In the genomic region with DNA sequence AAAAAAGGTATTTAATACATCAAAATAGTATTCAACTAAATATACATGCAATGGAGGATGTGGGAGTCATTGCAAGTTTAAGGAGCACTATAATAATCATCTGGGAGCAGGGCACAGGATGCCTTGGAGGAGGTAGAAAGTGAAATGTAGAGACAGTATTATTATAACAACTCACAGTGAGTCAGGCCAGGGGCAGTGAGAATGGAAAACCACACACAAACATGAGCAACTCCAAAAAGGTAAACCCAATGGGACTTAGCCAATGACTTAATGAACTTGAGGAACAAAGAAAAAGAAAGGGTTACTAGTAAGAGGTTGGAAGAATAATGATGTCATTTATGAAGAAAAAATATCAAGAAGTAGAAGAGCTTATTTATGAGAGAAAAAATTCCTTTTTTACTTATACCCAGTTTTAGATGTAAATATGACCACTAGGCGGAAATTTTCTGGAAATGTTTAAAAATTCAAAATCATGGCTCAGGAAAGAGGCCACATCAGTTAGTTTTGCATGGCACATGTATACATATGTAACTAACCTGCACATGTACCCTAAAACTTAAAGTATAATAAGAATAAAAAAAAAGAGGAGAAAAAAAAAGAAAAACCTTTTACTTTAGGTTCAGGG, we compare ENCODE assay signal across 30 cellular contexts.
DNase-seq lines count a peak whose midpoint lies in the region; ATAC-seq and TF ChIP-seq lines count a peak whose summit lies in the region.
"Had no signal": no experiment of that assay in that cellular context is flagged by ENCODE, and none has a peak within 500 bp of the region (broad histone marks: within the 10 kb centered on the region; RNA-seq: fewer than 3 reads in every experiment).

No MANE protein-coding gene starts in this region.

- WGBS in GM23248 (ENCODE audit: low coverage in 1 of 2, low lambda C conversion rate in 2 of 2, missing lambda C conversion rate in 2 of 2), 2 experiments, result 92 to 100% methylated on average over 1 of the region's 1 CpG

- no peaks in the 10 kb centered on the region; the same call in none of the 2 replicates for H3K27me3 ChIP-seq in GM23248 (replicated peaks; ENCODE audit: insufficient read depth)
- H3K27me3 ChIP-seq: BE2C, hepatocyte, Peyer's patch, testis had no signal

- H3K9me3 Mint-ChIP-seq in endothelial cell (ENCODE audit: unreplicated experiment), result no peaks in the 10 kb centered on the region
- peaks cover 27% of the 10 kb centered on the region for H3K9me3 Mint-ChIP-seq in progenitor cell of endocrine pancreas (ENCODE audit: low read depth)
- H3K9me3 Mint-ChIP-seq: T-helper 2 cell treated with Interferon-gamma antibody and Interleukin-4, amounts not matched to agents 5 μg/mL and 100 μg/mL, for 36 hours had no signal

- peaks cover 2% of the 10 kb centered on the region; the same call in 1 of the 2 replicates for H3K9me2 ChIP-seq in GM23248 (ENCODE audit: insufficient read depth)

- H4K20me1 ChIP-seq in GM23248 (ENCODE audit: insufficient read depth), result no peaks in the 10 kb centered on the region

- no peak for ATAC-seq in HG03354 (IDR thresholded peaks at IDR 0.05; ENCODE audit: poor library complexity, severe bottlenecking, unreplicated experiment)
- ATAC-seq: CD8-positive, alpha-beta T cell; effector memory CD8-positive, alpha-beta T cell; esophagus mucosa; GM12878; left colon had no signal

- H3K9me3 ChIP-seq in GM23248 (ENCODE audit: low read depth), result no peaks in the 10 kb centered on the region
- H3K9me3 ChIP-seq: BE2C, Peyer's patch, testis had no signal

- H2AFZ ChIP-seq in GM23248, result no peak overlapping the region
- H2AFZ ChIP-seq: hepatocyte had no signal

- H3K27me3 Mint-ChIP-seq in endothelial cell (ENCODE audit: unreplicated experiment) (no peaks in the 10 kb centered on the region), progenitor cell of endocrine pancreas (no peaks in the 10 kb centered on the region)
- H3K27me3 Mint-ChIP-seq: activated naive CD8-positive, alpha-beta T cell; effector memory CD8-positive, alpha-beta T cell; stimulated activated naive CD8-positive, alpha-beta T cell treated with anti-CD3 and anti-CD28 coated beads, Interleukin-15, Interleukin-2, amounts not matched to agents 100 ng/mL and 50 ng/mL, for 24 hours had no signal

- no peaks in the 10 kb centered on the region for H3K36me3 Mint-ChIP-seq in endothelial cell (ENCODE audit: low read depth, unreplicated experiment)
- H3K36me3 Mint-ChIP-seq in progenitor cell of endocrine pancreas (ENCODE audit: insufficient read depth), result no peaks in the 10 kb centered on the region
- H3K36me3 Mint-ChIP-seq: activated naive CD8-positive, alpha-beta T cell; CD8-positive, alpha-beta T cell had no signal

- no peaks in the 10 kb centered on the region for H3K36me3 ChIP-seq in GM23248 (ENCODE audit: low read depth)
- H3K36me3 ChIP-seq: BE2C, Peyer's patch had no signal

- H3K9ac ChIP-seq in GM23248, result no peak overlapping the region

- no peaks in the 10 kb centered on the region for H3K4me1 Mint-ChIP-seq in endothelial cell (ENCODE audit: unreplicated experiment)
- no peaks in the 10 kb centered on the region for H3K4me1 Mint-ChIP-seq in progenitor cell of endocrine pancreas (ENCODE audit: low read depth)

- in situ Hi-C loops in GM23248 (cut with MboI), result no loop called here

- TF ChIP-seq CTCF in endothelial cell (IDR thresholded peaks at IDR 0.05; ENCODE audit: unreplicated experiment) (peak; percentile 42), progenitor cell of endocrine pancreas (IDR thresholded peaks at IDR 0.05; ENCODE audit: unreplicated experiment) (peak; percentile 14)

- H3K27ac Mint-ChIP-seq in endothelial cell (ENCODE audit: unreplicated experiment) (no peak overlapping the region), progenitor cell of endocrine pancreas (no peak overlapping the region)
- H3K27ac Mint-ChIP-seq: activated naive CD8-positive, alpha-beta T cell; CD8-positive, alpha-beta T cell; effector memory CD8-positive, alpha-beta T cell; stimulated activated naive CD8-positive, alpha-beta T cell treated with anti-CD3 and anti-CD28 coated beads, Interleukin-15, Interleukin-2, amounts not matched to agents 100 ng/mL and 50 ng/mL, for 24 hours; T-helper 2 cell treated with Interferon-gamma antibody and Interleukin-4, amounts not matched to agents 5 μg/mL and 100 μg/mL, for 36 hours had no signal

- no peaks in the 10 kb centered on the region for H3K4me1 ChIP-seq in GM23248 (ENCODE audit: insufficient read depth)
- H3K4me1 ChIP-seq: BE2C, Peyer's patch, testis had no signal

- H3K27ac ChIP-seq in GM23248, result no peak overlapping the region
- H3K27ac ChIP-seq: hepatocyte, Peyer's patch, testis had no signal

- H3F3A ChIP-seq in GM23248 (ENCODE audit: insufficient read depth), result no peaks in the 10 kb centered on the region

- no peak overlapping the region for H3K4me3 Mint-ChIP-seq in endothelial cell (ENCODE audit: unreplicated experiment)
- no peak overlapping the region for H3K4me3 Mint-ChIP-seq in progenitor cell of endocrine pancreas (ENCODE audit: low read depth)
- H3K4me3 Mint-ChIP-seq: activated naive CD8-positive, alpha-beta T cell; CD8-positive, alpha-beta T cell; effector memory CD8-positive, alpha-beta T cell; stimulated activated naive CD8-positive, alpha-beta T cell treated with anti-CD3 and anti-CD28 coated beads, Interleukin-15, Interleukin-2, amounts not matched to agents 100 ng/mL and 50 ng/mL, for 24 hours; T-helper 2 cell treated with Interferon-gamma antibody and Interleukin-4, amounts not matched to agents 5 μg/mL and 100 μg/mL, for 36 hours had no signal

- H3K79me2 ChIP-seq in GM23248 (ENCODE audit: insufficient read depth), result no peaks in the 10 kb centered on the region
- H3K79me2 ChIP-seq: hepatocyte had no signal

- DNase-seq in GM23248, result peak; percentile 22
- DNase-seq in NCI-H226, result peak; percentile 40
- DNase-seq in endothelial cell (ENCODE audit: low spot score), result no peak
- no peak for DNase-seq in progenitor cell of endocrine pancreas (ENCODE audit: low spot score, unreplicated experiment)
- DNase-seq in T1000 (lab: John Stamatoyannopoulos, UW), result no peak
- DNase-seq in retina, result no peak
- DNase-seq: ACHN; activated CD4-positive, alpha-beta T cell treated with anti-CD3 and anti-CD28 coated beads for 48 hours; activated effector memory CD4-positive, alpha-beta T cell treated with anti-CD3 and anti-CD28 coated beads, Interleukin-2, amount 50 U/mL, for 16 hours; activated T-cell treated with anti-CD3 and anti-CD28 coated beads, Interleukin-2, amount 50 U/mL, for 1 hour; BE2C; caudate nucleus; CD8-positive, alpha-beta T cell; cortex of kidney; effector memory CD8-positive, alpha-beta T cell; left colon; NCI-H1417 treated with DMSO at 0.1 percent for 48 hours; NCI-H2029 treated with DMSO at 0.1 percent for 48 hours; NCI-H69; Peyer's patch; SHP77 treated with DMSO at 0.1 percent for 48 hours; stimulated activated CD8-positive, alpha-beta memory T cell treated with anti-CD3 and anti-CD28 coated beads, Interleukin-4, amount 100 ng/mL, for 48 hours; testis had no signal

- H3K4me2 ChIP-seq in GM23248 (ENCODE audit: unreplicated experiment), result no peak overlapping the region
- H3K4me2 ChIP-seq: hepatocyte had no signal

- no peak overlapping the region for H3K4me3 ChIP-seq in GM23248
- H3K4me3 ChIP-seq: GM12878, hepatocyte, Peyer's patch, testis had no signal

Comparison
In these comparisons a context has a peak if more than half of its experiments do, and no peak if none do; other contexts are left out.
1. DNase-seq: peak in GM23248 (single experiment) and NCI-H226 (single experiment); none in endothelial cell (single experiment), progenitor cell of endocrine pancreas (single experiment), T1000 (single experiment) and retina (single experiment).